ENCODE assay signal across 8 cellular contexts in genomic region chr12:1936406-1937320, GRCh38. TPM values are rescaled to one million over a fixed set of nuclear protein-coding genes. Genes with fewer than 3 reads are reported as not detected.
DNase-seq lines count a peak whose midpoint lies in the region; ATAC-seq lines count a peak whose summit lies in the region.
"Had no signal": no experiment of that assay in that cellular context is flagged by ENCODE, and none has a peak within 500 bp of the region (broad histone marks: within the 10 kb centered on the region; RNA-seq: fewer than 3 reads in every experiment).

No MANE protein-coding gene starts in this region.

- no peak for ATAC-seq in HG03175 (IDR thresholded peaks at IDR 0.05; ENCODE audit: unreplicated experiment)

- H3K27ac ChIP-seq in temporal lobe (ENCODE audit: low read depth, low read length), result peak overlapping the region; percentile 91

- DNase-seq in NCI-H1105 (lab: John Stamatoyannopoulos, UW) (peak; percentile 74), astrocyte of the hippocampus (ENCODE audit: low read depth, low spot score) (peak; percentile 96), islet precursor cell (peak; percentile 52), NCI-H524 treated with DMSO at 0.1 percent for 48 hours (lab: John Stamatoyannopoulos, UW) (no peak)
- DNase-seq in activated CD4-positive, CD25-positive, alpha-beta regulatory T cell treated with anti-CD3 and anti-CD28 coated beads, Interleukin-2, amount 50 U/mL, for 72 hours, result no peak
- DNase-seq: activated naive CD8-positive, alpha-beta T cell treated with anti-CD3 and anti-CD28 coated beads, Interleukin-2, amount 10 ng/mL, durations not matched to agents 7 days and 5 days had no signal

RNA-seq across cellular contexts. Expression of gene CACNA2D4, which starts 18.2 kb away (rescaled TPM):
- total RNA-seq in temporal lobe, result not detected

Comparison
In these comparisons a context has a peak if more than half of its experiments do, and no peak if none do; other contexts are left out.
1. DNase-seq: peak in NCI-H1105 (single experiment), astrocyte of the hippocampus (single experiment) and islet precursor cell (single experiment); none in NCI-H524 treated with DMSO at 0.1 percent for 48 hours (single experiment) and activated CD4-positive, CD25-positive, alpha-beta regulatory T cell treated with anti-CD3 and anti-CD28 coated beads, Interleukin-2, amount 50 U/mL, for 72 hours (single experiment).